In genomic region chr2:178088774-178089173, GRCh38 we compare ENCODE assay signal across 30 cellular contexts. TPM values are rescaled to one million over a fixed set of nuclear protein-coding genes. Genes with fewer than 3 reads are reported as not detected.
"Had no signal": no experiment of that assay in that cellular context is flagged by ENCODE, and none has a peak within 500 bp of the region (broad histone marks: within the 10 kb centered on the region; RNA-seq: fewer than 3 reads in every experiment).

No MANE protein-coding gene starts in this region.

- H3K4me3 Mint-ChIP-seq: activated CD4-positive, alpha-beta T cell treated with anti-CD3 and anti-CD28 coated beads for 36 hours; activated CD8-positive, alpha-beta T cell treated with anti-CD3 and anti-CD28 coated beads for 36 hours; activated naive CD4-positive, alpha-beta T cell treated with anti-CD3 and anti-CD28 coated beads, Interleukin-2, amount 10 ng/mL, durations not matched to agents 7 days and 5 days; activated naive CD8-positive, alpha-beta T cell treated with anti-CD3 and anti-CD28 coated beads for 36 hours; activated T-cell treated with anti-CD3 and anti-CD28 coated beads, Interleukin-2, amount 50 U/mL, for 72 hours; T-cell had no signal

- H3K9me3 Mint-ChIP-seq: activated CD8-positive, alpha-beta T cell treated with anti-CD3 and anti-CD28 coated beads for 36 hours; activated naive CD4-positive, alpha-beta T cell treated with anti-CD3 and anti-CD28 coated beads, Interleukin-2, amount 10 ng/mL, durations not matched to agents 7 days and 5 days; activated naive CD8-positive, alpha-beta T cell treated with anti-CD3 and anti-CD28 coated beads for 36 hours; activated T-cell treated with anti-CD3 and anti-CD28 coated beads, Interleukin-2, amount 50 U/mL, for 72 hours; activated T-helper 2 cell treated with anti-CD3 and anti-CD28 coated beads, Interferon-gamma antibody, Interleukin-2, Interleukin-4, amounts not matched to agents 10 μg/mL and 5 μg/mL and 100 μg/mL, durations not matched to agents 14 hours and 24 hours and 36 hours; T-cell had no signal

- H3K4me3 ChIP-seq: cardiac muscle cell, SK-N-MC had no signal

- H3K27ac ChIP-seq: brain microvascular endothelial cell, SK-N-MC, WERI-Rb-1 had no signal

- H3K4me1 Mint-ChIP-seq: activated CD4-positive, alpha-beta T cell treated with anti-CD3 and anti-CD28 coated beads for 36 hours; activated naive CD4-positive, alpha-beta T cell treated with anti-CD3 and anti-CD28 coated beads, Interleukin-2, amount 10 ng/mL, durations not matched to agents 7 days and 5 days; activated naive CD8-positive, alpha-beta T cell treated with anti-CD3 and anti-CD28 coated beads for 36 hours; T-cell had no signal

- H3K27me3 Mint-ChIP-seq: activated naive CD8-positive, alpha-beta T cell treated with anti-CD3 and anti-CD28 coated beads for 36 hours had no signal

- ATAC-seq: activated CD4-positive, alpha-beta T cell treated with anti-CD3 and anti-CD28 coated beads for 36 hours; activated CD8-positive, alpha-beta T cell treated with anti-CD3 and anti-CD28 coated beads for 36 hours; activated T-cell treated with anti-CD3 and anti-CD28 coated beads, Interleukin-2, amount 50 U/mL, for 72 hours; Panc1; Right ventricle myocardium inferior; T-cell had no signal

- H3K27ac Mint-ChIP-seq: activated CD4-positive, alpha-beta T cell treated with anti-CD3 and anti-CD28 coated beads for 36 hours; activated CD8-positive, alpha-beta T cell treated with anti-CD3 and anti-CD28 coated beads for 36 hours; activated naive CD4-positive, alpha-beta T cell treated with anti-CD3 and anti-CD28 coated beads, Interleukin-2, amount 10 ng/mL, durations not matched to agents 7 days and 5 days; activated naive CD8-positive, alpha-beta T cell treated with anti-CD3 and anti-CD28 coated beads for 36 hours; activated T-cell treated with anti-CD3 and anti-CD28 coated beads, Interleukin-2, amount 50 U/mL, for 72 hours; activated T-helper 2 cell treated with anti-CD3 and anti-CD28 coated beads, Interferon-gamma antibody, Interleukin-2, Interleukin-4, amounts not matched to agents 10 μg/mL and 5 μg/mL and 100 μg/mL, durations not matched to agents 14 hours and 24 hours and 36 hours; T-cell had no signal

- FAIRE-seq: TTC549 had no signal

- DNase-seq: activated CD4-positive, alpha-beta T cell treated with anti-CD3 and anti-CD28 coated beads for 36 hours; activated CD8-positive, alpha-beta memory T cell treated with anti-CD3 and anti-CD28 coated beads, Interleukin-2, amount 50 U/mL, for 4 hours; activated CD8-positive, alpha-beta T cell treated with anti-CD3 and anti-CD28 coated beads for 36 hours; activated gamma-delta T cell treated with Interleukin-2 at 50 U/mL for 16 hours; activated naive CD4-positive, alpha-beta T cell treated with anti-CD3 and anti-CD28 coated beads, Interleukin-2, amount 10 ng/mL, durations not matched to agents 7 days and 5 days; activated naive CD8-positive, alpha-beta T cell treated with anti-CD3 and anti-CD28 coated beads for 36 hours; activated T-cell treated with anti-CD3 and anti-CD28 coated beads, Interleukin-2, amount 50 U/mL, for 72 hours; brain microvascular endothelial cell; cerebellar nuclear complex; KBM-7; NCI-H1048; NCI-H1694; NCI-H2029; NCI-H2107; NCI-H524 treated with DMSO at 0.1 percent for 48 hours; NCI-H748 treated with DMSO at 0.1 percent for 48 hours; NK-92 treated with Interleukin-12 subunit alpha and Interleukin-12 subunit beta, amount 100 ng/mL, for 24 hours; OCI-M1; RPMI8226; T-cell; T-helper 2 cell; T1000; WERI-Rb-1 had no signal

- H3K36me3 Mint-ChIP-seq: activated naive CD4-positive, alpha-beta T cell treated with anti-CD3 and anti-CD28 coated beads, Interleukin-2, amount 10 ng/mL, durations not matched to agents 7 days and 5 days; activated naive CD8-positive, alpha-beta T cell treated with anti-CD3 and anti-CD28 coated beads for 36 hours; T-cell had no signal

- H3K27me3 ChIP-seq: brain microvascular endothelial cell, cardiac muscle cell had no signal

- H3K36me3 ChIP-seq: brain microvascular endothelial cell, cardiac muscle cell, WERI-Rb-1 had no signal

RNA-seq across cellular contexts. Expression of gene PDE11A, which starts 16.2 kb away (rescaled TPM):
- total RNA-seq: activated CD8-positive, alpha-beta T cell treated with anti-CD3 and anti-CD28 coated beads for 36 hours; activated T-cell treated with anti-CD3 and anti-CD28 coated beads, Interleukin-2, amount 50 U/mL, for 72 hours; activated T-helper 2 cell treated with anti-CD3 and anti-CD28 coated beads, Interferon-gamma antibody, Interleukin-2, Interleukin-4, amounts not matched to agents 10 μg/mL and 5 μg/mL and 100 μg/mL, durations not matched to agents 14 hours and 24 hours and 36 hours; LHCN-M2; T-cell had no signal
